ENCODE assay signal across 15 cellular contexts in genomic region chr14:100761481-100761880, GRCh38. TPM values are rescaled to one million over a fixed set of nuclear protein-coding genes. Genes with fewer than 3 reads are reported as not detected.
DNase-seq lines count a peak whose midpoint lies in the region; ATAC-seq, FAIRE-seq and TF ChIP-seq lines count a peak whose summit lies in the region.
"Had no signal": no experiment of that assay in that cellular context is flagged by ENCODE, and none has a peak within 500 bp of the region (broad histone marks: within the 10 kb centered on the region; RNA-seq: fewer than 3 reads in every experiment).

No MANE protein-coding gene starts in this region.

- H3K27ac ChIP-seq in A549 (peak overlapping the region; percentile 57 to 72; a peak in 5 of 6 replicates), HCT116 (ENCODE audit: low read depth, low read length) (no peak overlapping the region), SK-N-MC (peak overlapping the region; percentile 74)
- H3K27ac ChIP-seq: HL-60 had no signal

- no peak for TF ChIP-seq POLR2A in A549 (IDR thresholded peaks at IDR 0.05; ENCODE audit: low read length)
- TF ChIP-seq POLR2A in HCT116 (IDR thresholded peaks at IDR 0.05; ENCODE audit: borderline replicate concordance, extremely low read depth, insufficient read depth, insufficient read length) = no peak

- H3K27me3 Mint-ChIP-seq in glutamatergic neuron (ENCODE audit: unreplicated experiment) = peaks cover 4% of the 10 kb centered on the region

- H3K4me2 ChIP-seq in A549 = peak overlapping the region; percentile 41
- H3K4me2 ChIP-seq in HCT116 (ENCODE audit: low read length) = peak overlapping the region; percentile 51

- peaks cover 5% of the 10 kb centered on the region; the same call in 2 of the 3 replicates for H3K9me3 ChIP-seq in A549
- H3K9me3 ChIP-seq in HCT116 (ENCODE audit: control insufficient read depth in 1 of 2, insufficient read depth in 1 of 2, low read depth in 1 of 2, low read length in 2 of 2) = no peaks in the 10 kb centered on the region
- H3K9me3 ChIP-seq in SK-N-MC (ENCODE audit: low read depth, low read length) = no peaks in the 10 kb centered on the region

- no peak for TF ChIP-seq CTCF in A549 (IDR thresholded peaks at IDR 0.05)
- no peak for TF ChIP-seq CTCF in HCT116 (IDR thresholded peaks at IDR 0.05 in 2 of 3, conservative IDR thresholded peaks at IDR 0.05 in 1 of 3; ENCODE audit: borderline replicate concordance in 1 of 3, insufficient read depth in 1 of 3, low read depth in 2 of 3, low read length in 2 of 3)
- no peak for TF ChIP-seq CTCF in glutamatergic neuron (IDR thresholded peaks at IDR 0.05; ENCODE audit: partially characterized antibody, unreplicated experiment)

- H3K4me3 Mint-ChIP-seq in glutamatergic neuron (ENCODE audit: unreplicated experiment) = no peak overlapping the region

- CTCF ChIA-PET in A549 (lab: Yijun Ruan, JAX) = interaction anchor here (0.6 to 0.9 kb wide), 2 partner anchors 114 to 344 kb away, joined by 3 read pairs; no protein-coding TSS in a partner anchor
- CTCF ChIA-PET in HCT116 (lab: Charles Lee) = no interaction called here

- WGBS in A549 (ENCODE audit: missing lambda C conversion rate) = 27% methylated on average over 3 of the region's 3 CpGs

- H3K9ac ChIP-seq in HCT116 (ENCODE audit: low read length) (no peak overlapping the region), SK-N-MC (ENCODE audit: insufficient read length) (no peak overlapping the region)

- ATAC-seq in A549 (peak in 1 of 2 experiments; percentile 59; a peak in 3 of 6 replicates), HCT116 (peak; percentile 62; the same call in 1 of the 2 replicates), GM21390 (IDR thresholded peaks at IDR 0.05; ENCODE audit: unreplicated experiment) (no peak)

- no TSS peak for BruUV-seq in HCT116 (replicated peaks; lab: Mats Ljungman, UMichigan)

- no peaks in the 10 kb centered on the region for H3K79me2 ChIP-seq in HCT116 (ENCODE audit: insufficient read depth, low read length)

- H3K36me3 Mint-ChIP-seq in glutamatergic neuron (ENCODE audit: unreplicated experiment) = peaks cover 15% of the 10 kb centered on the region

- no peak for TF ChIP-seq EP300 in A549 (IDR thresholded peaks at IDR 0.05)

- FAIRE-seq in A549 (lab: Jason Lieb, UNC) = peak; percentile 89
- FAIRE-seq: colon, G401.6 had no signal

- no peaks in the 10 kb centered on the region for H3K9me2 ChIP-seq in HCT116 (ENCODE audit: insufficient read depth)

- H3K4me3 ChIP-seq in A549 (no peak overlapping the region), HCT116 (replicated peaks in 1 of 2; ENCODE audit: low read depth in 1 of 2, low read length in 2 of 2) (no peak overlapping the region), SK-N-MC (no peak overlapping the region)

- H3K4me1 Mint-ChIP-seq in glutamatergic neuron (ENCODE audit: low read depth, unreplicated experiment) = no peaks in the 10 kb centered on the region

- intact Hi-C loops in HCT116 (cut with micrococcal nuclease) = no loop called here

- H3K27me3 ChIP-seq in HCT116 (ENCODE audit: insufficient read depth, low read length) = no peaks in the 10 kb centered on the region

- RAD21 ChIA-PET in HCT116 (lab: Charles Lee; ENCODE audit: low non-redundant PET in 1 of 2, low total read pairs in 2 of 2, uncharacterized antibody in 2 of 2, unreplicated experiment in 2 of 2) = no interaction called here

- TF ChIP-seq RAD21 in A549 (conservative IDR thresholded peaks at IDR 0.05 in 1 of 2, IDR thresholded peaks at IDR 0.05 in 1 of 2) = no peak
- no peak for TF ChIP-seq RAD21 in HCT116 (IDR thresholded peaks at IDR 0.05; ENCODE audit: low read depth)

- H3K4me1 ChIP-seq in A549 (peaks cover 17% of the 10 kb centered on the region), HCT116 (ENCODE audit: control insufficient read depth in 1 of 2, insufficient read depth in 2 of 2, low read length in 2 of 2) (peaks cover 0 to 15% of the 10 kb centered on the region in 2 experiments; a peak in 2 of 4 replicates)

- no peak overlapping the region for H3K27ac Mint-ChIP-seq in glutamatergic neuron (ENCODE audit: unreplicated experiment)

- POLR2A ChIA-PET in A549 (lab: Yijun Ruan, JAX) = no interaction called here
- POLR2A ChIA-PET in HCT116 (lab: Charles Lee) = no interaction called here

- H2AFZ ChIP-seq in HCT116 (ENCODE audit: low read depth, low read length, poor library complexity, severe bottlenecking) = no peak overlapping the region

- H3K9me3 Mint-ChIP-seq in glutamatergic neuron (ENCODE audit: unreplicated experiment) = peaks cover 4% of the 10 kb centered on the region

- DNase-seq in A549 (ENCODE audit: low read depth in 1 of 2, low spot score in 1 of 2) (peak in 1 of 2 experiments; percentile 24), HCT116 (ENCODE audit: low read depth, low spot score) (peak; percentile 40), SK-N-MC (ENCODE audit: low read depth, low spot score) (no peak), fibroblast of peridontal ligament (ENCODE audit: extremely low read depth) (peak; percentile 5), glutamatergic neuron (no peak)
- no peak for DNase-seq in activated naive CD4-positive, alpha-beta T cell treated with Interleukin-2 at 50 U/mL for 16 hours
- DNase-seq in central memory CD4-positive, alpha-beta T cell = no peak
- DNase-seq: activated CD4-positive, alpha-beta T cell treated with anti-CD3 and anti-CD28 coated beads for 48 hours; activated effector memory CD4-positive, alpha-beta T cell treated with Interleukin-2 at 50 U/mL for 16 hours; AML-193 had no signal

- H3K36me3 ChIP-seq in HCT116 (ENCODE audit: control insufficient read depth in 1 of 2, insufficient read depth in 2 of 2, low read length in 2 of 2) (no peaks in the 10 kb centered on the region), SK-N-MC (ENCODE audit: insufficient read depth, low read length) (no peaks in the 10 kb centered on the region)

- H4K20me1 ChIP-seq in HCT116 (ENCODE audit: insufficient read depth) = no peaks in the 10 kb centered on the region

TF ChIP-seq in A549, 52 proteins besides CTCF, POLR2A, EP300 and RAD21:
- TF ChIP-seq JUNB (IDR thresholded peaks at IDR 0.05) (peak; percentile 30; the same call in 1 of the 2 replicates), CHD4 (IDR thresholded peaks at IDR 0.05; ENCODE audit: borderline replicate concordance) (no peak), FOSL2 (IDR thresholded peaks at IDR 0.05) (peak; percentile 22; the same call in 1 of the 2 replicates), FOSL2 (CRISPR knock-in tag; IDR thresholded peaks at IDR 0.05) (peak; percentile 81), MAZ (IDR thresholded peaks at IDR 0.05; ENCODE audit: borderline replicate concordance, low read depth, low read length) (no peak)

TF ChIP-seq in HCT116, 20 proteins besides CTCF, POLR2A, EP300 and RAD21:
- TF ChIP-seq SP1 (IDR thresholded peaks at IDR 0.05; ENCODE audit: low read depth) (peak; percentile 72), POLR2AphosphoS5 (IDR thresholded peaks at IDR 0.05; ENCODE audit: low read depth, low read length) (no peak), JUND (IDR thresholded peaks at IDR 0.05) (peak; percentile 74), SRF (IDR thresholded peaks at IDR 0.05; ENCODE audit: low read depth) (0 out of 2 replicates have a peak, but pooled peaks have one; percentile 23), EZH2phosphoT487 (IDR thresholded peaks at IDR 0.05; ENCODE audit: borderline replicate concordance) (no peak), CEBPB (IDR thresholded peaks at IDR 0.05; ENCODE audit: low read depth) (peak; percentile 33; the same call in 1 of the 2 replicates), CBX3 (IDR thresholded peaks at IDR 0.05; ENCODE audit: low read depth) (peak; percentile 42; the same call in 1 of the 2 replicates), EZH2 (IDR thresholded peaks at IDR 0.05) (no peak), FOSL1 (IDR thresholded peaks at IDR 0.05; ENCODE audit: low read depth) (peak; percentile 89; the same call in 1 of the 2 replicates), SIN3A (IDR thresholded peaks at IDR 0.05; ENCODE audit: low read depth) (no peak)
- TF ChIP-seq, protein P1, sequence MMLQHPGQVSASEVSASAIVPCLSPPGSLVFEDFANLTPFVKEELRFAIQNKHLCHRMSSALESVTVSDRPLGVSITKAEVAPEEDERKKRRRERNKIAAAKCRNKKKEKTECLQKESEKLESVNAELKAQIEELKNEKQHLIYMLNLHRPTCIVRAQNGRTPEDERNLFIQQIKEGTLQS (IDR thresholded peaks at IDR 0.05) = no peak

RNA-seq across cellular contexts. Expression of gene DLK1, which starts 34.8 kb away (rescaled TPM):
- polyA plus RNA-seq in A549 (2011; rRNA removed) (0.13 TPM in 1 of 2 replicates, not detected in the other), A549 (2017; fragmentation: RNase III; extraction: RNeasy Plus Mini Kit Qiagen cat#74134 plus additional on column Dnase treatment) (0.06 to 0.08 TPM in 2 of 3 replicates, not detected in the other)
- 0.04 and 0.10 TPM in 2 replicates for polyA plus RNA-seq in A549 (2012; cell fraction: cytosol; rRNA removed)
- polyA plus RNA-seq in A549 (2012; cell fraction: nucleus; rRNA removed) = 0.08 TPM in 1 of 2 replicates, not detected in the other
- polyA minus RNA-seq in A549 (2011; rRNA and poly(A)+ RNA removed) = not detected in 2 replicates
- total RNA-seq in HCT116 (2021; ENCODE audit: unreplicated experiment) (1.5 TPM), glutamatergic neuron (ENCODE audit: unreplicated experiment) (37.3 TPM)
- polyA plus RNA-seq in HCT116 (2012) = 0.01 TPM in 1 of 2 replicates, not detected in the other
- total RNA-seq: lower leg skin had no signal

Comparison
In these comparisons a context has a peak if more than half of its experiments do, and no peak if none do; other contexts are left out.
1. DNase-seq: peak in HCT116 (single experiment) and fibroblast of peridontal ligament (single experiment); none in SK-N-MC (single experiment), glutamatergic neuron (single experiment), activated naive CD4-positive, alpha-beta T cell treated with Interleukin-2 at 50 U/mL for 16 hours (single experiment) and central memory CD4-positive, alpha-beta T cell (single experiment).
2. RNA of gene DLK1, which starts 34.8 kb away (total RNA-seq): 37.3 TPM in glutamatergic neuron (single experiment); 1.5 TPM in HCT116 (single experiment); every median in the first group is over 10 times any median in the second.
3. Of the 6 proteins assayed by ChIP-seq in both A549 and HCT116: peak only in A549: none; only in HCT116: CEBPB; in both: none; in neither: 5.